Comparison of ENCODE assay signal across 20 cellular contexts in the genomic region with DNA sequence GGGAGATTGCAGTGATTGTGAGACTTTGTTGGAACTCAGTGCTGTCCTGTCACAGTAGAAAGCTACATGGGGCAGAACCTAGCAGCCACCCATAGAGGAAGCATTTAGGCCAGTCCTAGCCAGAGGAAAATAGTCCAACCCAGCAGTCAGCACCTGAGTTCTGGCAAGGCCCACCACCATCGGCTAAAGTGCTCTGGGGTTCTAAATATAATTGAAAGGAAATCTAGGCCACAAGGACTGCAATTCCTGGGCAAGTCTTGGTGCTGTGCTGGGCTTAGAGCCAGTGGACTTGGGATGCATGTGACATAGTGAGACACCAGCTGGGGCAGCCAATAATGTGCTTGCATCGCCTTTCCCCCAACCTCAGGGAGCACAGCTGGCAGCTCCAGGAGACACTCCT. TPM values are rescaled to one million over a fixed set of nuclear protein-coding genes. Genes with fewer than 3 reads are reported as not detected.
DNase-seq lines count a peak whose midpoint lies in the region; ATAC-seq and TF ChIP-seq lines count a peak whose summit lies in the region.
"Had no signal": no experiment of that assay in that cellular context is flagged by ENCODE, and none has a peak within 500 bp of the region (broad histone marks: within the 10 kb centered on the region; RNA-seq: fewer than 3 reads in every experiment).

No MANE protein-coding gene starts in this region.

- no TSS peak for BruUV-seq in Caco-2 (replicated peaks; lab: Mats Ljungman, UMichigan)

- H3K4me3 Mint-ChIP-seq in Caco-2 (ENCODE audit: unreplicated experiment): no peak overlapping the region
- H3K4me3 Mint-ChIP-seq: stimulated activated naive CD8-positive, alpha-beta T cell treated with anti-CD3 and anti-CD28 coated beads, Interleukin-15, amount 100 ng/mL, for 72 hours had no signal

- no peak overlapping the region for H3K4me2 ChIP-seq in GM23248 (ENCODE audit: unreplicated experiment)

- no peaks in the 10 kb centered on the region for H3K4me1 Mint-ChIP-seq in Caco-2 (ENCODE audit: low read depth, unreplicated experiment)
- H3K4me1 Mint-ChIP-seq: stimulated activated naive CD8-positive, alpha-beta T cell treated with anti-CD3 and anti-CD28 coated beads, Interleukin-15, amount 100 ng/mL, for 72 hours had no signal

- H3K4me1 ChIP-seq in GM23248 (ENCODE audit: insufficient read depth): peaks cover 4% of the 10 kb centered on the region; the same call in 1 of the 2 replicates
- peaks cover 0 to 7% (median 0%) of the 10 kb centered on the region in 9 donors for H3K4me1 ChIP-seq in heart right ventricle
- H3K4me1 ChIP-seq in Caco-2: no peaks in the 10 kb centered on the region
- H3K4me1 ChIP-seq: esophagus muscularis mucosa had no signal

- H3K27me3 Mint-ChIP-seq in Caco-2 (ENCODE audit: insufficient read depth, unreplicated experiment): peaks cover 15% of the 10 kb centered on the region

- no peaks in the 10 kb centered on the region for H4K20me1 ChIP-seq in GM23248 (ENCODE audit: insufficient read depth)

- no peaks in the 10 kb centered on the region for H3F3A ChIP-seq in GM23248 (ENCODE audit: insufficient read depth)

- no peaks in the 10 kb centered on the region for H3K9me2 ChIP-seq in GM23248 (ENCODE audit: insufficient read depth)

- no peaks in the 10 kb centered on the region for H3K9me3 Mint-ChIP-seq in Caco-2 (ENCODE audit: unreplicated experiment)
- H3K9me3 Mint-ChIP-seq: stimulated activated naive CD8-positive, alpha-beta T cell treated with anti-CD3 and anti-CD28 coated beads, Interleukin-15, amount 100 ng/mL, for 72 hours had no signal

- WGBS in GM23248 (ENCODE audit: low coverage in 1 of 2, low lambda C conversion rate in 2 of 2, missing lambda C conversion rate in 2 of 2), 2 experiments: 39 to 47% methylated on average over 2 of the region's 2 CpGs
- WGBS in heart right ventricle, 2 donors: 20 to 35% methylated on average over 2 of the region's 2 CpGs

- TF ChIP-seq CTCF in heart right ventricle (IDR thresholded peaks at IDR 0.05) (no peak), Caco-2 (IDR thresholded peaks at IDR 0.05; ENCODE audit: insufficient read depth in 1 of 2, low read depth in 1 of 2, low read length in 1 of 2, severe bottlenecking in 1 of 2, unreplicated experiment in 1 of 2) (no peak)

- H3K27me3 ChIP-seq in GM23248 (replicated peaks; ENCODE audit: insufficient read depth) (no peaks in the 10 kb centered on the region), heart right ventricle (no peaks in the 10 kb centered on the region), Caco-2 (replicated peaks; ENCODE audit: control insufficient read depth, insufficient read depth, low read length) (no peaks in the 10 kb centered on the region)
- H3K27me3 ChIP-seq: brain microvascular endothelial cell, esophagus muscularis mucosa had no signal

- H3K9ac ChIP-seq in GM23248: no peak overlapping the region

- CTCF ChIA-PET in Caco-2 (lab: Charles Lee): interaction anchor here (0.6 kb wide), 1 partner anchor 96 kb away, joined by 5 read pairs; no protein-coding TSS in a partner anchor

- H3K36me3 ChIP-seq in GM23248 (ENCODE audit: low read depth) (no peaks in the 10 kb centered on the region), heart right ventricle (no peaks in the 10 kb centered on the region), Caco-2 (ENCODE audit: control insufficient read depth, insufficient read depth, low read length) (no peaks in the 10 kb centered on the region)
- H3K36me3 ChIP-seq: brain microvascular endothelial cell, esophagus muscularis mucosa had no signal

- H3K27ac ChIP-seq in GM23248 (no peak overlapping the region), heart right ventricle (no peak overlapping the region)
- H3K27ac ChIP-seq: brain microvascular endothelial cell, esophagus muscularis mucosa, VCaP had no signal

- H3K4me3 ChIP-seq in GM23248 (no peak overlapping the region), heart right ventricle (no peak overlapping the region), Caco-2 (ENCODE audit: low read depth, low read length) (no peak overlapping the region)
- H3K4me3 ChIP-seq: esophagus muscularis mucosa had no signal

- DNase-seq in GM23248: peak; percentile 28
- peak in 46 of 58 donors; percentile 2 to 78 (median 29) for DNase-seq in anterior cingulate cortex (lab: John Stamatoyannopoulos, UW)
- DNase-seq in heart right ventricle: peak in 1 of 2 donors; percentile 15
- peak in 9 of 10 donors; percentile 24 to 86 (median 51) for DNase-seq in posterior cingulate gyrus
- DNase-seq in Caco-2: no peak
- no peak for DNase-seq in KG1 (lab: John Stamatoyannopoulos, UW)
- DNase-seq: activated naive CD4-positive, alpha-beta T cell treated with anti-CD3 and anti-CD28 coated beads, Interleukin-2, amount 50 U/mL, for 16 hours; activated T-cell treated with anti-CD3 and anti-CD28 coated beads, Interleukin-2, amount 50 U/mL, for 1 hour; AML-193; brain microvascular endothelial cell; NCI-H2107; NCI-H524 treated with DMSO at 0.1 percent for 48 hours; SHP77 treated with DMSO at 0.1 percent for 48 hours; stimulated activated CD4-positive, alpha-beta T cell treated with anti-CD3 and anti-CD28 coated beads, Interleukin-2, amount 100 ng/mL, for 24 hours; stimulated activated naive CD8-positive, alpha-beta T cell treated with anti-CD3 and anti-CD28 coated beads, Interleukin-15, amount 100 ng/mL, for 72 hours; T-helper 1 cell had no signal

- H2AFZ ChIP-seq in GM23248: no peak overlapping the region

- H3K9me3 ChIP-seq in GM23248 (ENCODE audit: low read depth) (no peaks in the 10 kb centered on the region), heart right ventricle (peaks cover 0 to 3% (median 0%) of the 10 kb centered on the region in 11 donors), Caco-2 (no peaks in the 10 kb centered on the region)
- H3K9me3 ChIP-seq: esophagus muscularis mucosa had no signal

- in situ Hi-C loops in GM23248 (cut with MboI): no loop called here

- no peaks in the 10 kb centered on the region for H3K36me3 Mint-ChIP-seq in Caco-2 (ENCODE audit: insufficient read depth, unreplicated experiment)

- ATAC-seq in heart right ventricle (peak in 6 of 8 donors; percentile 28 to 77 (median 66)), HG03095 (IDR thresholded peaks at IDR 0.05; ENCODE audit: unreplicated experiment) (no peak), HG03342 (IDR thresholded peaks at IDR 0.05; ENCODE audit: unreplicated experiment) (no peak)
- ATAC-seq: stimulated activated naive CD8-positive, alpha-beta T cell treated with anti-CD3 and anti-CD28 coated beads, Interleukin-15, amount 100 ng/mL, for 72 hours had no signal

- POLR2A ChIA-PET in Caco-2 (lab: Charles Lee): no interaction called here

- H3K27ac Mint-ChIP-seq in Caco-2 (ENCODE audit: unreplicated experiment): no peak overlapping the region

- intact Hi-C loops in heart right ventricle (cut with DNase I) (loop anchor here in 1 of 10 donors (10.0 kb wide), 1 partner anchor 884 kb away; no protein-coding TSS in a partner anchor), posterior cingulate gyrus (cut with DNase I) (no loop called here), Caco-2 (cut with micrococcal nuclease; ENCODE audit: unreplicated experiment) (no loop called here)

- no peaks in the 10 kb centered on the region for H3K79me2 ChIP-seq in GM23248 (ENCODE audit: insufficient read depth)

RNA-seq across cellular contexts. Expression of a gene that starts 28.9 kb away (rescaled TPM):
- 125 and 126 TPM in 2 replicates for total RNA-seq in GM23248 (2014; rRNA removed; shearing (Covaris generic))
- polyA plus RNA-seq in GM23248 (2016; fragmentation: Nextera tagmentation; extraction: Ambion mirVana) (160 and 161 TPM in 2 replicates), heart right ventricle (10 to 100 TPM; 34.1 to 48.6 TPM)
- total RNA-seq in heart right ventricle (100 to 1,000 TPM in 6 of 10 donors, 10 to 100 TPM in 4; 87.3 to 164 (median 114) TPM), Caco-2 (2022) (248 and 259 TPM in 2 replicates)

Comparison
In these comparisons a context has a peak if more than half of its experiments do, and no peak if none do; other contexts are left out.
1. DNase-seq: peak in GM23248 (single experiment), anterior cingulate cortex (46 of 58) and posterior cingulate gyrus (9 of 10); none in Caco-2 (0 of 2) and KG1 (single experiment).
2. ATAC-seq: peak in heart right ventricle (6 of 8); none in HG03095 (single experiment) and HG03342 (single experiment).